In the genomic region with DNA sequence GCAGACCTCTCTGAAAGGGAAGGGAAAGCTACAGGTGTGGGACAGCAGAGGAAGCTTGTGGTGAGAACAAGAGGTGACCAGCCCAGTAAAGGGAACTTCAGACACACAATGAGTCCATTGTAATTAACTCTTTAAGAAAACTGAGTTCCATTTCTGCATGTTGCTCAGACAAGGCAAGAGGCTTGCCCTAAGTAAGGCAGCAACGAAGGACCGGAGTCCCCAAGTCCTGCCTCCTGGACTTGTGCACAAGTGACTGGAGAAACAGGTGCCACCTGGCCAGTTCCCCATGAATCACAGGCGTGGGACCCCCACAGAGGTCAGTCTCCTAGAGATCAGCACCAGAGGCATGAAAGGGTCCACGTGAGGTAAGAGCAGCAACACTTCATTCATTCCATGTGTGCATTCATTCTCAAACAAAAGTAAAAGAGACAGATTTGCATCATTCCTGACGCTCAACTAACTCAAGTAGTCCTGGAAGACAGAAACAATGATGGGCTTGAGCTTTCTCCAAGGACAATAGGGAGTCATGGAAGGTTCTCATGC, we compare ENCODE assay signal across 22 cellular contexts. TPM values are rescaled to one million over a fixed set of nuclear protein-coding genes. Genes with fewer than 3 reads are reported as not detected.
DNase-seq lines count a peak whose midpoint lies in the region; FAIRE-seq and TF ChIP-seq lines count a peak whose summit lies in the region.
"Had no signal": no experiment of that assay in that cellular context is flagged by ENCODE, and none has a peak within 500 bp of the region (broad histone marks: within the 10 kb centered on the region; RNA-seq: fewer than 3 reads in every experiment).

No MANE protein-coding gene starts in this region.

- no peaks in the 10 kb centered on the region for H3F3A ChIP-seq in MM.1S (ENCODE audit: insufficient read depth, low read length)
- no peaks in the 10 kb centered on the region for H3F3A ChIP-seq in PC-9 (ENCODE audit: insufficient read depth, low read depth)

- peak overlapping the region; percentile 70 to 97 (median 91) for H3K4me2 ChIP-seq in BLaER1 treated with 17β-estradiol and CSF1 and Interleukin-3, amounts not matched to agents 10 nM and 100 nM
- peak overlapping the region; percentile 15 for H3K4me2 ChIP-seq in endothelial cell of umbilical vein (ENCODE audit: insufficient read depth, low read length)
- H3K4me2 ChIP-seq in MM.1S (ENCODE audit: low read depth, low read length) = no peak overlapping the region
- H3K4me2 ChIP-seq in PC-9 = no peak overlapping the region
- H3K4me2 ChIP-seq: KMS-11 had no signal

- peaks cover 0 to 26% (median 0%) of the 10 kb centered on the region in 11 experiments; a peak in 2 of 22 replicates for H4K20me1 ChIP-seq in BLaER1 treated with 17β-estradiol and CSF1 and Interleukin-3, amounts not matched to agents 10 nM and 100 nM
- H4K20me1 ChIP-seq in endothelial cell of umbilical vein (replicated peaks; ENCODE audit: control insufficient read depth, extremely low read depth, insufficient read depth, low read length) (no peaks in the 10 kb centered on the region), MM.1S (ENCODE audit: insufficient read depth, low read length) (no peaks in the 10 kb centered on the region), PC-9 (ENCODE audit: insufficient read depth) (no peaks in the 10 kb centered on the region)

- CTCF ChIA-PET in endothelial cell of umbilical vein (lab: Charles Lee) = interaction anchor here (0.8 to 2.9 kb wide), 3 partner anchors 27 to 111 kb away, joined by 3 to 15 read pairs (median 10); no protein-coding TSS in a partner anchor
- CTCF ChIA-PET in PC-9 (lab: Charles Lee) = no interaction called here

- BruUV-seq in endothelial cell of umbilical vein (replicated peaks; lab: Mats Ljungman, UMichigan) (no TSS peak), PC-9 (replicated peaks; lab: Mats Ljungman, UMichigan) (no TSS peak)

- H3K36me3 ChIP-seq in BLaER1 treated with 17β-estradiol and CSF1 and Interleukin-3, amounts not matched to agents 10 nM and 100 nM = no peaks in the 10 kb centered on the region
- H3K36me3 ChIP-seq in endothelial cell of umbilical vein (ENCODE audit: control insufficient read depth in 2 of 2, extremely low read depth in 1 of 2, insufficient read depth in 2 of 2, low read length in 2 of 2) (no peaks in the 10 kb centered on the region), MM.1S (replicated peaks; ENCODE audit: insufficient read depth, low read length) (no peaks in the 10 kb centered on the region), PC-9 (ENCODE audit: low read depth) (no peaks in the 10 kb centered on the region)
- H3K36me3 ChIP-seq: ascending aorta, tibial nerve had no signal

- peak overlapping the region in 8 of 11 experiments; percentile 33 to 76 (median 66); a peak in 13 of 22 replicates for H3K9ac ChIP-seq in BLaER1 treated with 17β-estradiol and CSF1 and Interleukin-3, amounts not matched to agents 10 nM and 100 nM
- peak overlapping the region; percentile 40 for H3K9ac ChIP-seq in endothelial cell of umbilical vein (replicated peaks; ENCODE audit: extremely low read depth, insufficient read depth, low read length)
- H3K9ac ChIP-seq in MM.1S (ENCODE audit: low read length) = no peak overlapping the region
- H3K9ac ChIP-seq: KMS-11 had no signal

- H3K9me2 ChIP-seq in MM.1S (replicated peaks; ENCODE audit: insufficient read depth, low read length) = no peaks in the 10 kb centered on the region
- no peaks in the 10 kb centered on the region for H3K9me2 ChIP-seq in PC-9 (ENCODE audit: insufficient read depth)

- H3K27me3 ChIP-seq in BLaER1 treated with 17β-estradiol and CSF1 and Interleukin-3, amounts not matched to agents 10 nM and 100 nM = peaks cover 0 to 13% (median 0%) of the 10 kb centered on the region in 11 experiments; a peak in 3 of 22 replicates
- H3K27me3 ChIP-seq in endothelial cell of umbilical vein (ENCODE audit: control insufficient read depth in 2 of 2, insufficient read depth in 2 of 2, low read length in 2 of 2) (no peaks in the 10 kb centered on the region), MM.1S (replicated peaks; ENCODE audit: insufficient read depth, low read length) (no peaks in the 10 kb centered on the region), PC-9 (ENCODE audit: insufficient read depth, low read depth) (peaks cover 90% of the 10 kb centered on the region)
- H3K27me3 ChIP-seq: ascending aorta, tibial nerve had no signal

- FAIRE-seq in GM12891 (lab: Jason Lieb, UNC) (no peak), endothelial cell of umbilical vein (lab: Jason Lieb, UNC) (no peak)
- FAIRE-seq: endometrium, keratinocyte had no signal

- H3K79me2 ChIP-seq in endothelial cell of umbilical vein (ENCODE audit: control insufficient read depth, insufficient read depth, low read length) = no peaks in the 10 kb centered on the region
- H3K79me2 ChIP-seq in MM.1S (ENCODE audit: low read length) = no peaks in the 10 kb centered on the region
- no peaks in the 10 kb centered on the region for H3K79me2 ChIP-seq in PC-9 (ENCODE audit: low read depth)

- H3K9me1 ChIP-seq in endothelial cell of umbilical vein (replicated peaks; ENCODE audit: control insufficient read depth, extremely low read depth, insufficient read depth, low read length) = no peaks in the 10 kb centered on the region

- dilution Hi-C loops in endothelial cell of umbilical vein (cut with MboI; ENCODE audit: extremely low pct_ligation_motif_present, low sequenced_read_pairs) = no loop called here

- peak overlapping the region in 1 of 10 experiments; percentile 6; a peak in 3 of 20 replicates for H3K4me3 ChIP-seq in BLaER1 treated with 17β-estradiol and CSF1 and Interleukin-3, amounts not matched to agents 10 nM and 100 nM
- H3K4me3 ChIP-seq in endothelial cell of umbilical vein (replicated peaks in 1 of 3; ENCODE audit: insufficient read depth in 1 of 3, low read depth in 1 of 3, low read length in 3 of 3) (no peak overlapping the region), MM.1S (ENCODE audit: low read length) (no peak overlapping the region), PC-9 (no peak overlapping the region)
- H3K4me3 ChIP-seq: ascending aorta, psoas muscle, tibial nerve had no signal

- TF ChIP-seq POLR2A in GM12891 (IDR thresholded peaks at IDR 0.05; ENCODE audit: low read depth, low read length) (no peak), endothelial cell of umbilical vein (IDR thresholded peaks at IDR 0.05; ENCODE audit: low read depth, low read length) (no peak)

- peak overlapping the region in 9 of 11 experiments; percentile 34 to 93 (median 88); a peak in 18 of 22 replicates for H3K27ac ChIP-seq in BLaER1 treated with 17β-estradiol and CSF1 and Interleukin-3, amounts not matched to agents 10 nM and 100 nM
- peak overlapping the region; percentile 89 for H3K27ac ChIP-seq in endothelial cell of umbilical vein (ENCODE audit: insufficient read depth, low read depth, low read length)
- no peak overlapping the region for H3K27ac ChIP-seq in MM.1S (ENCODE audit: low read length)
- H3K27ac ChIP-seq in PC-9 = no peak overlapping the region
- H3K27ac ChIP-seq: ascending aorta, KMS-11, psoas muscle, tibial nerve had no signal

- intact Hi-C loops in endothelial cell of umbilical vein (cut with micrococcal nuclease) = loop anchor here (1.0 to 2.0 kb wide), 6 partner anchors 10 to 123 kb away; no protein-coding TSS in a partner anchor
- intact Hi-C loops in PC-9 (cut with micrococcal nuclease; ENCODE audit: unreplicated experiment) = no loop called here

- H3K4me1 ChIP-seq in BLaER1 treated with 17β-estradiol and CSF1 and Interleukin-3, amounts not matched to agents 10 nM and 100 nM = peaks cover 54 to 88% (median 73%) of the 10 kb centered on the region in 10 experiments
- peaks cover 28% of the 10 kb centered on the region for H3K4me1 ChIP-seq in endothelial cell of umbilical vein (ENCODE audit: control insufficient read depth, extremely low read depth, insufficient read depth, low read length)
- no peaks in the 10 kb centered on the region for H3K4me1 ChIP-seq in MM.1S (ENCODE audit: low read length)
- no peaks in the 10 kb centered on the region for H3K4me1 ChIP-seq in PC-9 (replicated peaks; ENCODE audit: insufficient read depth)
- H3K4me1 ChIP-seq: ascending aorta, psoas muscle, tibial nerve had no signal

- H2AFZ ChIP-seq in endothelial cell of umbilical vein (ENCODE audit: low read depth, low read length) = no peak overlapping the region
- no peak overlapping the region for H2AFZ ChIP-seq in MM.1S (ENCODE audit: low read length)
- H2AFZ ChIP-seq in PC-9 = no peak overlapping the region

- POLR2A ChIA-PET in endothelial cell of umbilical vein (lab: Charles Lee) = no interaction called here
- POLR2A ChIA-PET in PC-9 (lab: Charles Lee; ENCODE audit: unreplicated experiment) = no interaction called here

- H3K9me3 ChIP-seq in BLaER1 treated with 17β-estradiol and CSF1 and Interleukin-3, amounts not matched to agents 10 nM and 100 nM (replicated peaks in 1 of 11) = no peaks in the 10 kb centered on the region
- no peaks in the 10 kb centered on the region for H3K9me3 ChIP-seq in endothelial cell of umbilical vein (replicated peaks; ENCODE audit: control insufficient read depth, insufficient read depth, low read length)
- no peaks in the 10 kb centered on the region for H3K9me3 ChIP-seq in MM.1S (replicated peaks; ENCODE audit: insufficient read depth, low read length)
- no peaks in the 10 kb centered on the region for H3K9me3 ChIP-seq in PC-9 (ENCODE audit: insufficient read depth, low read depth)
- H3K9me3 ChIP-seq: ascending aorta, psoas muscle, tibial nerve had no signal

- TF ChIP-seq CTCF in endothelial cell of umbilical vein (IDR thresholded peaks at IDR 0.05; ENCODE audit: extremely low read depth in 1 of 2, insufficient read depth in 1 of 2, low read depth in 1 of 2, low read length in 2 of 2) (no peak), MM.1S (IDR thresholded peaks at IDR 0.05; ENCODE audit: low read length) (no peak), PC-9 (conservative IDR thresholded peaks at IDR 0.05) (no peak)

- DNase-seq in GM12891 (ENCODE audit: insufficient read length, low spot score) (no peak), NOMO-1 treated with DMSO at 0.1 percent for 48 hours (lab: John Stamatoyannopoulos, UW; ENCODE audit: unreplicated experiment) (peak; percentile 7), endothelial cell of umbilical vein (ENCODE audit: low read depth, low spot score) (no peak), MM.1S (no peak), PC-9 (no peak), NCI-H2107 treated with DMSO at 0.1 percent for 48 hours (lab: John Stamatoyannopoulos, UW; ENCODE audit: unreplicated experiment) (no peak)
- DNase-seq: CD4-positive, alpha-beta memory T cell; DMS 273 treated with DMSO at 0.1 percent for 48 hours; NCI-H1105 treated with DMSO at 0.1 percent for 48 hours; NCI-H2029; NCI-H226; NCI-H82; psoas muscle; Right ventricle myocardium superior had no signal

RNA-seq across cellular contexts. Expression of gene SIGLEC6, which starts 14.7 kb away (rescaled TPM):
- polyA plus RNA-seq in GM12891 (2012; ENCODE audit: low read depth, missing spikeins) = 1.1 TPM
- total RNA-seq in endothelial cell of umbilical vein (not detected in 2 replicates), PC-9 (2021) (not detected in 2 replicates)
- polyA plus RNA-seq in endothelial cell of umbilical vein = not detected in 2 replicates
- not detected in 2 replicates for polyA plus RNA-seq in endothelial cell of umbilical vein (2011; cell fraction: cytosol; rRNA removed)
- polyA plus RNA-seq in endothelial cell of umbilical vein (2011; cell fraction: nucleus; rRNA removed) = not detected in 2 replicates
- not detected in 2 replicates for polyA plus RNA-seq in endothelial cell of umbilical vein (2012)
- polyA minus RNA-seq in endothelial cell of umbilical vein = not detected in 2 replicates
- not detected for polyA minus RNA-seq in endothelial cell of umbilical vein (2011; cell fraction: cytosol; rRNA and poly(A)+ RNA removed)
- polyA minus RNA-seq in endothelial cell of umbilical vein (2011; cell fraction: nucleus; rRNA and poly(A)+ RNA removed) = not detected in 2 replicates
- total RNA-seq: activated naive CD4-positive, alpha-beta T cell treated with anti-CD3 and anti-CD28 coated beads, Interleukin-2, amount 50 U/mL, for 72 hours; CD4-positive, alpha-beta memory T cell; glomerular endothelial cell had no signal
- polyA plus RNA-seq: keratinocyte had no signal

RNA-seq across cellular contexts. Expression of gene ZNF175, which starts 24.9 kb away (rescaled TPM):
- polyA plus RNA-seq in GM12891 (2012; ENCODE audit: low read depth, missing spikeins) = 7.1 TPM
- total RNA-seq in endothelial cell of umbilical vein (16.5 and 21.4 TPM in 2 replicates), PC-9 (2021) (11.7 and 12.5 TPM in 2 replicates)
- polyA plus RNA-seq in endothelial cell of umbilical vein = 3.8 and 4.9 TPM in 2 replicates
- 5.2 and 5.9 TPM in 2 replicates for polyA plus RNA-seq in endothelial cell of umbilical vein (2011; cell fraction: cytosol; rRNA removed)
- 24.7 and 27.6 TPM in 2 replicates for polyA plus RNA-seq in endothelial cell of umbilical vein (2011; cell fraction: nucleus; rRNA removed)
- 22.4 and 31.8 TPM in 2 replicates for polyA plus RNA-seq in endothelial cell of umbilical vein (2012)
- polyA minus RNA-seq in endothelial cell of umbilical vein = 12.6 and 18.0 TPM in 2 replicates
- 3.1 TPM for polyA minus RNA-seq in endothelial cell of umbilical vein (2011; cell fraction: cytosol; rRNA and poly(A)+ RNA removed)
- polyA minus RNA-seq in endothelial cell of umbilical vein (2011; cell fraction: nucleus; rRNA and poly(A)+ RNA removed) = 19.1 and 27.7 TPM in 2 replicates

RNA-seq across cellular contexts. Expression of gene SIGLEC12, which starts 44.6 kb away (rescaled TPM):
- polyA plus RNA-seq in GM12891 (2012; ENCODE audit: low read depth, missing spikeins) = not detected
- total RNA-seq in endothelial cell of umbilical vein (not detected in 2 replicates), PC-9 (2021) (not detected in 2 replicates)
- not detected in 2 replicates for polyA plus RNA-seq in endothelial cell of umbilical vein
- polyA plus RNA-seq in endothelial cell of umbilical vein (2011; cell fraction: cytosol; rRNA removed) = not detected in 2 replicates
- polyA plus RNA-seq in endothelial cell of umbilical vein (2011; cell fraction: nucleus; rRNA removed) = not detected in 2 replicates
- polyA plus RNA-seq in endothelial cell of umbilical vein (2012) = not detected in 2 replicates
- not detected in 2 replicates for polyA minus RNA-seq in endothelial cell of umbilical vein
- polyA minus RNA-seq in endothelial cell of umbilical vein (2011; cell fraction: cytosol; rRNA and poly(A)+ RNA removed) = not detected
- not detected in 2 replicates for polyA minus RNA-seq in endothelial cell of umbilical vein (2011; cell fraction: nucleus; rRNA and poly(A)+ RNA removed)
- total RNA-seq: ascending aorta; CD4-positive, alpha-beta memory T cell; glomerular endothelial cell; Right ventricle myocardium superior had no signal
- polyA plus RNA-seq: CD4-positive, alpha-beta memory T cell; keratinocyte had no signal

Comparison
In these comparisons a context has a peak if more than half of its experiments do, and no peak if none do; other contexts are left out.
1. H3K27ac ChIP-seq: peak in BLaER1 treated with 17β-estradiol and CSF1 and Interleukin-3, amounts not matched to agents 10 nM and 100 nM (9 of 11) and endothelial cell of umbilical vein (single experiment); none in MM.1S (single experiment) and PC-9 (single experiment).
2. H3K4me2 ChIP-seq: peak in BLaER1 treated with 17β-estradiol and CSF1 and Interleukin-3, amounts not matched to agents 10 nM and 100 nM (11 of 11) and endothelial cell of umbilical vein (single experiment); none in MM.1S (single experiment) and PC-9 (single experiment).